Comparison of ENCODE assay signal across 17 cellular contexts in the genomic region with DNA sequence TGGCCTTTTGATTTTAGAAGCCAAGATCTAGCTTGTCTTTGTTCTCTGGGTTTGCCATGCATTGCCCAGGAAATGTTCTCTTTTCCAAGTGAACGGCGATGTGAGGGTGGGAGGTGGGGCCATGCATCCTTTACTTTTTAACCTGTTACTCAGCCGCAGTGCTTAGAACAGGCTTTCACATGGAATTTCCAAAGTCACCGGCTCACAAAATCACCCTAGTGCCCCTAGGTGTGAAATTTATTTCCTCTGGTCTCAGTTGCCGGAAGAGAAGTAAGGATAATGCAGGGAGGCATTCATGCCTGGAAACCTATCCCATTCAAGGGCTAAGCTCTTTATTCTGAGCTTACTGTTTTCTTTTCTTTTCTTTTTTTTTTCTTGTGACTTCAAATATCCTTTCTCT.
A peak's percentile ranks its signal among the peaks of the same experiment; 100 is the strongest.
DNase-seq lines count a peak whose midpoint lies in the region; ATAC-seq and TF ChIP-seq lines count a peak whose summit lies in the region.
"Had no signal": no experiment of that assay in that cellular context is flagged by ENCODE, and none has a peak within 500 bp of the region (broad histone marks: within the 10 kb centered on the region; RNA-seq: fewer than 3 reads in every experiment).

No MANE protein-coding gene starts in this region.

- H3K36me3 Mint-ChIP-seq in osteocyte (ENCODE audit: unreplicated experiment) (no peaks in the 10 kb centered on the region), endothelial cell (ENCODE audit: low read depth, unreplicated experiment) (no peaks in the 10 kb centered on the region)
- H3K36me3 Mint-ChIP-seq: CD4-positive, alpha-beta memory T cell had no signal

- in situ Hi-C loops in ACHN (cut with HindIII; ENCODE audit: low pct_ligation_motif_present, low pct_unique_long_range_greater_than_20kb, low sequenced_read_pairs) = no loop called here

- H3K9me3 Mint-ChIP-seq in osteocyte (ENCODE audit: unreplicated experiment) (peaks cover 8% of the 10 kb centered on the region), endothelial cell (ENCODE audit: unreplicated experiment) (no peaks in the 10 kb centered on the region)

- TF ChIP-seq CTCF in osteocyte (IDR thresholded peaks at IDR 0.05) (no peak), endothelial cell (IDR thresholded peaks at IDR 0.05; ENCODE audit: unreplicated experiment) (no peak)

- no peak for ATAC-seq in GM21576 (IDR thresholded peaks at IDR 0.05; ENCODE audit: unreplicated experiment)
- ATAC-seq: A549 had no signal

- H3K4me1 Mint-ChIP-seq in osteocyte (ENCODE audit: unreplicated experiment) = no peaks in the 10 kb centered on the region
- H3K4me1 Mint-ChIP-seq in endothelial cell (ENCODE audit: unreplicated experiment) = no peaks in the 10 kb centered on the region
- H3K4me1 Mint-ChIP-seq: CD4-positive, alpha-beta memory T cell had no signal

- H3K4me3 Mint-ChIP-seq in osteocyte (ENCODE audit: unreplicated experiment) = no peak overlapping the region
- H3K4me3 Mint-ChIP-seq in endothelial cell (ENCODE audit: unreplicated experiment) = no peak overlapping the region
- H3K4me3 Mint-ChIP-seq: CD4-positive, alpha-beta memory T cell had no signal

- H3K27me3 Mint-ChIP-seq in osteocyte (ENCODE audit: unreplicated experiment) (no peaks in the 10 kb centered on the region), endothelial cell (ENCODE audit: unreplicated experiment) (no peaks in the 10 kb centered on the region)

- DNase-seq in ACHN (peak; percentile 6), islet precursor cell (peak; percentile 13), left kidney (ENCODE audit: low read depth, low spot score) (peak; percentile 55), osteocyte (ENCODE audit: extremely low spot score, unreplicated experiment) (peak; percentile 40), endothelial cell (ENCODE audit: low spot score) (no peak)
- DNase-seq in activated CD8-positive, alpha-beta memory T cell treated with anti-CD3 and anti-CD28 coated beads, Interleukin-2, amount 50 U/mL, for 48 hours = no peak
- DNase-seq: 8988T; C1 segment of cervical spinal cord; Calu3; CD4-positive, alpha-beta memory T cell; COR-L47; GF-D8; GM23248; H7; HCEC 1CT had no signal

- H3K27ac Mint-ChIP-seq in osteocyte (ENCODE audit: unreplicated experiment) (no peak overlapping the region), endothelial cell (ENCODE audit: unreplicated experiment) (no peak overlapping the region)
- H3K27ac Mint-ChIP-seq: CD4-positive, alpha-beta memory T cell had no signal

Comparison
In these comparisons a context has a peak if more than half of its experiments do, and no peak if none do; other contexts are left out.
1. DNase-seq: peak in ACHN (single experiment), islet precursor cell (single experiment), left kidney (single experiment) and osteocyte (single experiment); none in activated CD8-positive, alpha-beta memory T cell treated with anti-CD3 and anti-CD28 coated beads, Interleukin-2, amount 50 U/mL, for 48 hours (single experiment) and endothelial cell (single experiment).